Comparison of ENCODE assay signal across 20 cellular contexts in the genomic region with DNA sequence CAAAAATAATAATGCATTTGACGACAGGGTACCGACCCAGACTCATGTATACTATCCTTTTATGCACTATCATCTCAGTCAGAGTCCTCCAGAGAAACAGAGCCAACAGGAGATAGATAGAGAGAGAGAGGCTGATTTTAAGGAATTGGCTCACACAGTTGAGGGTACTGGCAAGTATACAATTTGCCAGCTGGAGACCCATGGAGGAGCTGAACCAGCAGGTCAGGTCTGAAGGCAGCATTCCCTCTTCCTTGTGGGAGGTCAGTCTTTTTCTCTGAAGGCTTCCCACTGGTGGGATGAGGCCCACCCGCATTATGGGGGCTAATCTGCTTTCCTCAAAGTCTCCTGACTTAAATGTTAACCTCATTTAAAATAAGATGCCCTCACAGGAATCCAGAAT. TPM values are rescaled to one million over a fixed set of nuclear protein-coding genes. Genes with fewer than 3 reads are reported as not detected.
DNase-seq lines count a peak whose midpoint lies in the region; ATAC-seq and TF ChIP-seq lines count a peak whose summit lies in the region.
"Had no signal": no experiment of that assay in that cellular context is flagged by ENCODE, and none has a peak within 500 bp of the region (broad histone marks: within the 10 kb centered on the region; RNA-seq: fewer than 3 reads in every experiment).

No MANE protein-coding gene starts in this region.

- peak; percentile 26 for DNase-seq in right atrium auricular region (ENCODE audit: low spot score)
- no peak for DNase-seq in left cardiac atrium
- DNase-seq in endodermal cell, result peak; percentile 6
- DNase-seq in type B pancreatic cell (ENCODE audit: extremely low spot score, unreplicated experiment), result peak; percentile 31
- DNase-seq in natural killer cell, result no peak
- no peak for DNase-seq in COR-L47 (lab: John Stamatoyannopoulos, UW)
- DNase-seq: Calu3; CD4-positive, CD25-positive, alpha-beta regulatory T cell; CD8-positive, alpha-beta T cell; DMS53; DMS79 treated with DMSO at 0.1 percent for 48 hours; GM23248; H9 had no signal

- H3K4me3 ChIP-seq in right atrium auricular region (no peak overlapping the region), endodermal cell (ENCODE audit: low read length) (no peak overlapping the region)
- H3K4me3 ChIP-seq: BLaER1, GM23248 had no signal

- H3K27me3 Mint-ChIP-seq in endodermal cell (ENCODE audit: insufficient read depth) (peaks cover 21% of the 10 kb centered on the region), type B pancreatic cell (peaks cover 39% of the 10 kb centered on the region), natural killer cell (ENCODE audit: low read depth in 2 of 2) (peaks cover 22 to 33% of the 10 kb centered on the region in 2 donors)

- H3K4me1 ChIP-seq in right atrium auricular region (no peaks in the 10 kb centered on the region), endodermal cell (ENCODE audit: control insufficient read depth, insufficient read depth, low read length) (no peaks in the 10 kb centered on the region)
- H3K4me1 ChIP-seq: BLaER1 had no signal

- H3K9me3 Mint-ChIP-seq in endodermal cell (peaks cover 3% of the 10 kb centered on the region), type B pancreatic cell (no peaks in the 10 kb centered on the region), natural killer cell (no peaks in the 10 kb centered on the region)
- H3K9me3 Mint-ChIP-seq: CD8-positive, alpha-beta T cell had no signal

- H3K27ac ChIP-seq in right atrium auricular region (no peak overlapping the region), endodermal cell (ENCODE audit: low read depth, low read length) (no peak overlapping the region)
- H3K27ac ChIP-seq: 22Rv1, BLaER1, C4-2B, GM23248 had no signal

- WGBS in endodermal cell (ENCODE audit: insufficient coverage in 1 of 2, insufficient read length in 1 of 2), 2 experiments, result 86% methylated on average over 3 of the region's 3 CpGs; no CpG with 5 or more reads in 1 of the 2 experiments

- H3K4me3 Mint-ChIP-seq in endodermal cell (no peak overlapping the region), type B pancreatic cell (no peak overlapping the region), natural killer cell (no peak overlapping the region)
- H3K4me3 Mint-ChIP-seq: B cell; CD4-positive, CD25-positive, alpha-beta regulatory T cell; CD8-positive, alpha-beta T cell; H9 had no signal

- H3K36me3 ChIP-seq in right atrium auricular region, result no peaks in the 10 kb centered on the region
- no peaks in the 10 kb centered on the region for H3K36me3 ChIP-seq in endodermal cell (ENCODE audit: control insufficient read depth, insufficient read depth, low read length)
- H3K36me3 ChIP-seq: BLaER1 had no signal

- H3K9me3 ChIP-seq in right atrium auricular region (peaks cover 0 to 6% of the 10 kb centered on the region in 2 donors), endodermal cell (ENCODE audit: control insufficient read depth, low read length) (no peaks in the 10 kb centered on the region)
- H3K9me3 ChIP-seq: BLaER1 had no signal

- no peaks in the 10 kb centered on the region for H3K4me1 Mint-ChIP-seq in endodermal cell
- no peaks in the 10 kb centered on the region for H3K4me1 Mint-ChIP-seq in type B pancreatic cell (ENCODE audit: unreplicated experiment)
- H3K4me1 Mint-ChIP-seq in natural killer cell, result no peaks in the 10 kb centered on the region

- H3K36me3 Mint-ChIP-seq in endodermal cell (ENCODE audit: low read depth), result no peaks in the 10 kb centered on the region
- H3K36me3 Mint-ChIP-seq in type B pancreatic cell, result no peaks in the 10 kb centered on the region
- no peaks in the 10 kb centered on the region for H3K36me3 Mint-ChIP-seq in natural killer cell
- H3K36me3 Mint-ChIP-seq: CD4-positive, CD25-positive, alpha-beta regulatory T cell; CD8-positive, alpha-beta T cell had no signal

- no peak overlapping the region for H3K27ac Mint-ChIP-seq in endodermal cell
- H3K27ac Mint-ChIP-seq in type B pancreatic cell, result no peak overlapping the region
- H3K27ac Mint-ChIP-seq in natural killer cell, result no peak overlapping the region
- H3K27ac Mint-ChIP-seq: B cell; CD4-positive, CD25-positive, alpha-beta regulatory T cell; CD8-positive, alpha-beta T cell had no signal

- no peak overlapping the region for H3K9ac ChIP-seq in endodermal cell (ENCODE audit: extremely low read depth, low read length, poor library complexity, severe bottlenecking)
- H3K9ac ChIP-seq: BLaER1, GM23248 had no signal

- ATAC-seq in left cardiac atrium, result no peak
- no peak for ATAC-seq in natural killer cell
- ATAC-seq in HG03280 (IDR thresholded peaks at IDR 0.05; ENCODE audit: unreplicated experiment), result no peak
- ATAC-seq: CD8-positive, alpha-beta T cell; HCT116 had no signal

- intact Hi-C loops in left cardiac atrium (cut with DNase I) (no loop called here), natural killer cell (cut with micrococcal nuclease) (no loop called here)

- H3K27me3 ChIP-seq in right atrium auricular region, result no peaks in the 10 kb centered on the region
- H3K27me3 ChIP-seq in endodermal cell (ENCODE audit: control insufficient read depth, insufficient read depth, low read length, poor library complexity, severe bottlenecking), result peaks cover 19% of the 10 kb centered on the region
- H3K27me3 ChIP-seq: BLaER1 had no signal

- TF ChIP-seq CTCF in right atrium auricular region (IDR thresholded peaks at IDR 0.05) (no peak), endodermal cell (conservative IDR thresholded peaks at IDR 0.05) (no peak), type B pancreatic cell (conservative IDR thresholded peaks at IDR 0.05) (no peak), natural killer cell (IDR thresholded peaks at IDR 0.05) (no peak)

RNA-seq across cellular contexts. Expression of a gene that starts 17.3 kb away (rescaled TPM):
- total RNA-seq in right atrium auricular region (10 to 100 TPM; 14.2 to 17.4 TPM), left cardiac atrium (10 to 100 TPM; 24.4 to 24.5 TPM), endodermal cell (10 to 100 TPM; 22.1 to 28.6 TPM), type B pancreatic cell (ENCODE audit: low replicate concordance) (32.3 and 38.4 TPM in 2 replicates), natural killer cell (10 to 100 TPM; 64.4 to 68.5 (median 64.5) TPM)
- 32.9 TPM for polyA plus RNA-seq in endodermal cell (2013, experiment 1 of 2)
- 28.4 TPM for polyA plus RNA-seq in endodermal cell (2013, experiment 2 of 2)

RNA-seq across cellular contexts. Expression of a gene that starts 53.0 kb away (rescaled TPM):
- total RNA-seq in right atrium auricular region (10 to 100 TPM in 1 of 2 donors, 1 to 10 TPM in 1; 9.1 to 10.8 TPM), left cardiac atrium (1 to 10 TPM; 5.6 to 7.8 TPM), endodermal cell (under 1 TPM in 1 of 2 donors, not detected in 1; 0.11 TPM), type B pancreatic cell (ENCODE audit: low replicate concordance) (5.6 and 6.9 TPM in 2 replicates), natural killer cell (not detected)
- polyA plus RNA-seq in endodermal cell (2013, experiment 1 of 2), result 5.6 TPM
- 5.7 TPM for polyA plus RNA-seq in endodermal cell (2013, experiment 2 of 2)
- total RNA-seq: Calu3; CD4-positive, CD25-positive, alpha-beta regulatory T cell; GM23248 had no signal
- polyA plus RNA-seq: AG04450; CD4-positive, CD25-positive, alpha-beta regulatory T cell; GM23248 had no signal

Comparison
In these comparisons a context has a peak if more than half of its experiments do, and no peak if none do; other contexts are left out.
1. DNase-seq: peak in right atrium auricular region (single experiment), endodermal cell (single experiment) and type B pancreatic cell (single experiment); none in left cardiac atrium (single experiment), natural killer cell (single experiment) and COR-L47 (single experiment).